Comparison of ENCODE assay signal across 1 cellular context in genomic region chr13:75482070-75482819, GRCh38.
TF ChIP-seq lines count a peak whose summit lies in the region.

TSS of gene TBC1D4 (minus strand) at chr13:75482169. CDS start at chr13:75481767, 402 bp downstream.

TF ChIP-seq in HepG2, 621 proteins besides CTCF, POLR2A, EP300 and RAD21 (continued from another document and continues in another):
- TF ChIP-seq ZNF264 (CRISPR knock-in tag; IDR thresholded peaks at IDR 0.05) (0 out of 2 replicates have a peak, but pooled peaks have one; percentile 11), ZNF251 (CRISPR knock-in tag; IDR thresholded peaks at IDR 0.05) (no peak), SOX5 (CRISPR knock-in tag; IDR thresholded peaks at IDR 0.05; ENCODE audit: borderline replicate concordance) (peak; percentile 38; the same call in 1 of the 2 replicates), ARNT2 (CRISPR knock-in tag; IDR thresholded peaks at IDR 0.05; ENCODE audit: low read depth) (peak; percentile 45; the same call in 1 of the 2 replicates), ZMAT3 (CRISPR knock-in tag; conservative IDR thresholded peaks at IDR 0.05) (no peak), ZNF547 (CRISPR knock-in tag; IDR thresholded peaks at IDR 0.05) (no peak), XRCC5 (optimal IDR thresholded peaks at IDR 0.05; ENCODE audit: low read length) (peak; percentile 61), NKX3-1 (CRISPR knock-in tag; IDR thresholded peaks at IDR 0.05) (no peak), ZNF546 (CRISPR knock-in tag; conservative IDR thresholded peaks at IDR 0.05) (0 out of 2 replicates have a peak, but pooled peaks have one; percentile 17), SP4 (CRISPR knock-in tag; IDR thresholded peaks at IDR 0.05) (peak; percentile 69; the same call in 1 of the 2 replicates), PRDM4 (CRISPR knock-in tag; IDR thresholded peaks at IDR 0.05; ENCODE audit: borderline replicate concordance) (no peak), SMC3 (IDR thresholded peaks at IDR 0.05; ENCODE audit: low read length) (0 out of 2 replicates have a peak, but pooled peaks have one; percentile 36), SNAPC2 (CRISPR knock-in tag; IDR thresholded peaks at IDR 0.05) (no peak), YEATS2 (CRISPR knock-in tag; IDR thresholded peaks at IDR 0.05; ENCODE audit: borderline replicate concordance) (peak; percentile 52; the same call in 1 of the 2 replicates), ZNF44 (CRISPR knock-in tag; IDR thresholded peaks at IDR 0.05) (0 out of 2 replicates have a peak, but pooled peaks have one; percentile 61), ZNF138 (CRISPR knock-in tag; IDR thresholded peaks at IDR 0.05; ENCODE audit: low read depth) (no peak), SMARCE1 (IDR thresholded peaks at IDR 0.05; ENCODE audit: borderline replicate concordance) (no peak), SALL2 (CRISPR knock-in tag; IDR thresholded peaks at IDR 0.05) (peak; percentile 44; the same call in 1 of the 2 replicates), ZNF800 (CRISPR knock-in tag; IDR thresholded peaks at IDR 0.05) (no peak; the same call in none of the 2 replicates), PAXIP1 (CRISPR knock-in tag; conservative IDR thresholded peaks at IDR 0.05) (peak; percentile 45), MAX (IDR thresholded peaks at IDR 0.05) (peak; percentile 68), PRPF4 (IDR thresholded peaks at IDR 0.05; ENCODE audit: low read depth, low read length, poor library complexity, severe bottlenecking) (peak; percentile 35), RFX5 (IDR thresholded peaks at IDR 0.05; ENCODE audit: low read depth, low read length) (no peak), PCBP1 (IDR thresholded peaks at IDR 0.05; ENCODE audit: borderline replicate concordance, low read depth, low read length) (peak; percentile 75; the same call in 1 of the 2 replicates), ZNF232 (CRISPR knock-in tag; IDR thresholded peaks at IDR 0.05; ENCODE audit: borderline replicate concordance) (no peak; the same call in 1 of the 2 replicates), ZBED4 (CRISPR knock-in tag; IDR thresholded peaks at IDR 0.05; ENCODE audit: borderline replicate concordance) (peak; percentile 22; the same call in 1 of the 2 replicates), YEATS4 (CRISPR knock-in tag; IDR thresholded peaks at IDR 0.05; ENCODE audit: borderline replicate concordance) (peak; percentile 70), ZNF350 (CRISPR knock-in tag; IDR thresholded peaks at IDR 0.05; ENCODE audit: borderline replicate concordance, low read depth) (peak; percentile 57; the same call in 1 of the 2 replicates), ZNF274 (CRISPR knock-in tag; IDR thresholded peaks at IDR 0.05) (0 out of 2 replicates have a peak, but pooled peaks have one; percentile 28), ERF (CRISPR knock-in tag; IDR thresholded peaks at IDR 0.05) (peak; percentile 74; the same call in 1 of the 2 replicates), ZNF33B (CRISPR knock-in tag; IDR thresholded peaks at IDR 0.05) (peak; percentile 76), ZNF704 (CRISPR knock-in tag; IDR thresholded peaks at IDR 0.05; ENCODE audit: borderline replicate concordance) (no peak; the same call in 1 of the 2 replicates), REPIN1 (CRISPR knock-in tag; IDR thresholded peaks at IDR 0.05; ENCODE audit: borderline replicate concordance, low read depth) (0 out of 2 replicates have a peak, but pooled peaks have one; percentile 27), RXRB (CRISPR knock-in tag; IDR thresholded peaks at IDR 0.05; ENCODE audit: borderline replicate concordance) (peak; percentile 42), ZNF263 (CRISPR knock-in tag; IDR thresholded peaks at IDR 0.05) (peak; percentile 83), ZNF580 (CRISPR knock-in tag; IDR thresholded peaks at IDR 0.05; ENCODE audit: borderline replicate concordance, low read depth) (peak; percentile 87; the same call in 1 of the 2 replicates), GABPB1 (CRISPR knock-in tag; IDR thresholded peaks at IDR 0.05) (peak; percentile 68; the same call in 1 of the 2 replicates), CSRNP1 (CRISPR knock-in tag; IDR thresholded peaks at IDR 0.05) (no peak), ZNF761 (CRISPR knock-in tag; conservative IDR thresholded peaks at IDR 0.05) (peak; percentile 70; the same call in 1 of the 2 replicates), ZNF75D (CRISPR knock-in tag; IDR thresholded peaks at IDR 0.05; ENCODE audit: borderline replicate concordance) (no peak), POGK (CRISPR knock-in tag; conservative IDR thresholded peaks at IDR 0.05) (peak; percentile 75; the same call in 1 of the 2 replicates), FOSL2 (CRISPR knock-in tag; IDR thresholded peaks at IDR 0.05) (peak; percentile 40), ZBTB26 (CRISPR knock-in tag; IDR thresholded peaks at IDR 0.05; ENCODE audit: borderline replicate concordance) (peak; percentile 43; the same call in 1 of the 2 replicates), ARNTL (CRISPR knock-in tag; IDR thresholded peaks at IDR 0.05) (peak; percentile 73)
